22 cellular contexts compared by ENCODE assay signal in genomic region chr10:111874586-111874985, GRCh38.
DNase-seq lines count a peak whose midpoint lies in the region; ATAC-seq and TF ChIP-seq lines count a peak whose summit lies in the region.
"Had no signal": no experiment of that assay in that cellular context is flagged by ENCODE, and none has a peak within 500 bp of the region (broad histone marks: within the 10 kb centered on the region; RNA-seq: fewer than 3 reads in every experiment).

No MANE protein-coding gene starts in this region.

- no peak overlapping the region for H3K4me3 ChIP-seq in AG10803 (ENCODE audit: low read length)
- no peak overlapping the region for H3K4me3 ChIP-seq in skeletal muscle cell (ENCODE audit: low read depth, low read length)
- no peak overlapping the region for H3K4me3 ChIP-seq in heart right ventricle
- H3K4me3 ChIP-seq: BLaER1 treated with 17β-estradiol and CSF1 and Interleukin-3, amounts not matched to agents 10 nM and 100 nM; MG63 had no signal

- peak; percentile 32 for DNase-seq in AG10803 (ENCODE audit: low read depth)
- DNase-seq in M059J (ENCODE audit: low read depth) = peak; percentile 2
- DNase-seq in astrocyte of the hippocampus (ENCODE audit: low read depth, low spot score) = peak; percentile 32
- DNase-seq in skeletal muscle cell (ENCODE audit: low read depth) = peak; percentile 36
- no peak for DNase-seq in DMS153 (lab: John Stamatoyannopoulos, UW)
- no peak for DNase-seq in heart right ventricle
- DNase-seq: AML-193; CD4-positive, alpha-beta memory T cell; COR-L47; DMS79; EL; GDM1; MG63; NCI-H2029; NCI-H510A; NCI-H69; SK-N-SH; SW 1271 had no signal

- H3K27me3 ChIP-seq in heart right ventricle = no peaks in the 10 kb centered on the region
- H3K27me3 ChIP-seq: BLaER1 treated with 17β-estradiol and CSF1 and Interleukin-3, amounts not matched to agents 10 nM and 100 nM; MG63 had no signal

- H3K9me3 ChIP-seq in heart right ventricle = peaks cover 0 to 10% (median 0%) of the 10 kb centered on the region in 11 donors
- H3K9me3 ChIP-seq: MG63, SK-N-SH had no signal

- no peaks in the 10 kb centered on the region for H3K4me1 ChIP-seq in heart right ventricle
- H3K4me1 ChIP-seq: BLaER1 treated with 17β-estradiol and CSF1 and Interleukin-3, amounts not matched to agents 10 nM and 100 nM had no signal

- intact Hi-C loops in heart right ventricle (cut with DNase I) = no loop called here

- 67 to 77% methylated on average over 3 of the region's 3 CpGs for WGBS in heart right ventricle, 2 donors

- H3K27ac ChIP-seq in heart right ventricle = no peak overlapping the region
- H3K27ac ChIP-seq: BLaER1 treated with 17β-estradiol and CSF1 and Interleukin-3, amounts not matched to agents 10 nM and 100 nM; HL-60 had no signal

- TF ChIP-seq CTCF in AG10803 (conservative IDR thresholded peaks at IDR 0.05; ENCODE audit: low read length) = no peak
- no peak for TF ChIP-seq CTCF in heart right ventricle (IDR thresholded peaks at IDR 0.05)

- ATAC-seq in GM21717 (IDR thresholded peaks at IDR 0.05; ENCODE audit: unreplicated experiment) (no peak), heart right ventricle (no peak)
- ATAC-seq: Panc1 had no signal

- no peaks in the 10 kb centered on the region for H3K36me3 ChIP-seq in heart right ventricle
- H3K36me3 ChIP-seq: BLaER1 treated with 17β-estradiol and CSF1 and Interleukin-3, amounts not matched to agents 10 nM and 100 nM; MG63 had no signal

Comparison
In these comparisons a context has a peak if more than half of its experiments do, and no peak if none do; other contexts are left out.
1. DNase-seq: peak in AG10803 (single experiment), M059J (single experiment), astrocyte of the hippocampus (single experiment) and skeletal muscle cell (single experiment); none in DMS153 (single experiment) and heart right ventricle (0 of 2).